37 cellular contexts compared by ENCODE assay signal in the genomic region with DNA sequence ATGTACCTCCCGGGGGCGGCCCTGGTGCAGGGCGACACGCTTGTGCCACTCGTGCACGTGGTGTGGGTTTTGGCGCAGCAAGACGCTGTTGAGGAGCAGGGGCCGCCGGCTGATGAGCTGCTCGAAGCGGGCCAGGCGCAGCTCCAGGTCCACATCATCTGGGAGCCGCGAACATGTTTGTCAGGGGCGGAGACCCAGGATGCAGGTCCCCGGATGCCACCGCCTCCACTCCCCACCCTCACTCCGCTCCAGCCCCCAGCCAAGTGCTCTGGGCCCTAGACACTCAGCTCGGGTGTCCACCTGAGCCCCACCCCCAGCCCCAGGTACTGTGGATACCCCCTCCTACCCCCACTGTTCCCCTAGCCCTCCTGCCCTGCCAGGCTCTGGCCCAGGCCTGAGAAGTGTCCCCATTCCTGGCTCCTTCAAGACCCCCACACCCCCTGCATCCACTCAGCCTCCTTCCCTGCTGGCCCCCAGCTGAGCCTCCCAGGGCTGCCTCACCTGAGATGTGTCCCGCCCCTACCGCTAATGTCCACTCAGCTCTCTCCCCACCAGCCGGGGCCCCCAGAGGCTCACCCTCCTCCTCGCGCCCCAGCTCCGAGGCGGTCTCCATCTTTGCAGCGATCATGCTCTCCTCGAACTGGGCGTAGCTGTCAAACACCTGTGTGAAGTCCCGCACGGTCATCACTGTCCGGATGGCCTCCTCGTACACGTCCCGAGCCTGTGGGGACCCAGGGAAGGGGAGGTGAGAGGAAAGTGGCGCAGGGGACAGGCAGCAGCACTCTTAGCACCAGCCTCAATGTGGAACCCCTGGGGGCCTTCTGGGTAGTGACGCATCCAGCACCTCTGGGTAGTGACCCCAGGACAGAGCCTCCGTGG. TPM values are rescaled to one million over a fixed set of nuclear protein-coding genes. Genes with fewer than 3 reads are reported as not detected.
"Had no signal": no experiment of that assay in that cellular context is flagged by ENCODE, and none has a peak within 500 bp of the region (broad histone marks: within the 10 kb centered on the region; RNA-seq: fewer than 3 reads in every experiment).

No MANE protein-coding gene starts in this region.

- H3K27me3 Mint-ChIP-seq: activated CD4-positive, alpha-beta memory T cell treated with anti-CD3 and anti-CD28 coated beads for 36 hours; activated CD4-positive, alpha-beta T cell treated with anti-CD3 and anti-CD28 coated beads for 36 hours; activated CD4-positive, alpha-beta T cell treated with anti-CD3 and anti-CD28 coated beads, Interleukin-2, amount 10 ng/mL, durations not matched to agents 24 days and 14 days; activated CD8-positive, alpha-beta memory T cell treated with anti-CD3 and anti-CD28 coated beads, Interleukin-2, amount 10 ng/mL, durations not matched to agents 7 days and 5 days; activated naive CD8-positive, alpha-beta T cell; activated T-helper 17 cell treated with anti-CD3 and anti-CD28 coated beads, Interleukin-2, amount 50 U/mL, for 72 hours; central memory CD8-positive, alpha-beta T cell; dendritic cell treated with granulocyte-macrophage colony-stimulating factor and Interleukin-4, amounts not matched to agents 40 ng/mL and 50 ng/mL, for 4 days; T-helper 17 cell had no signal

- H3K27ac Mint-ChIP-seq: activated CD4-positive, alpha-beta memory T cell treated with anti-CD3 and anti-CD28 coated beads for 36 hours; activated CD4-positive, alpha-beta T cell treated with anti-CD3 and anti-CD28 coated beads for 36 hours; activated CD4-positive, alpha-beta T cell treated with anti-CD3 and anti-CD28 coated beads, Interleukin-2, amount 10 ng/mL, durations not matched to agents 24 days and 14 days; activated CD8-positive, alpha-beta memory T cell treated with anti-CD3 and anti-CD28 coated beads, Interleukin-2, amount 10 ng/mL, durations not matched to agents 7 days and 5 days; activated CD8-positive, alpha-beta T cell treated with anti-CD3 and anti-CD28 coated beads, Interleukin-2, amount 10 ng/mL, durations not matched to agents 7 days and 5 days; activated naive CD8-positive, alpha-beta T cell; activated T-helper 17 cell treated with anti-CD3 and anti-CD28 coated beads, Interleukin-2, amount 50 U/mL, for 72 hours; dendritic cell treated with granulocyte-macrophage colony-stimulating factor and Interleukin-4, amounts not matched to agents 40 ng/mL and 50 ng/mL, for 4 days; T-helper 17 cell; T-helper 2 cell treated with Interferon-gamma antibody and Interleukin-4, amounts not matched to agents 5 μg/mL and 100 μg/mL, for 36 hours had no signal

- H3K27me3 ChIP-seq: brain microvascular endothelial cell, dorsolateral prefrontal cortex, esophagus muscularis mucosa, foreskin keratinocyte, gastrocnemius medialis, heart right ventricle had no signal

- DNase-seq: activated CD4-positive, alpha-beta memory T cell treated with anti-CD3 and anti-CD28 coated beads for 36 hours; activated CD4-positive, alpha-beta T cell treated with anti-CD3 and anti-CD28 coated beads, Interleukin-2, amount 10 ng/mL, durations not matched to agents 24 days and 14 days; activated CD4-positive, CD25-positive, alpha-beta regulatory T cell; activated CD4-positive, CD25-positive, alpha-beta regulatory T cell treated with anti-CD3 and anti-CD28 coated beads, Interleukin-2, amount 50 U/mL, for 72 hours; activated CD8-positive, alpha-beta memory T cell treated with anti-CD3 and anti-CD28 coated beads, Interleukin-2, amount 10 ng/mL, durations not matched to agents 7 days and 5 days; activated CD8-positive, alpha-beta T cell treated with anti-CD3 and anti-CD28 coated beads, Interleukin-2, amount 10 ng/mL, durations not matched to agents 7 days and 5 days; activated effector memory CD4-positive, alpha-beta T cell treated with Interleukin-2 at 50 U/mL for 16 hours; activated gamma-delta T cell treated with Interleukin-2 at 50 U/mL for 16 hours; activated naive CD4-positive, alpha-beta T cell treated with anti-CD3 and anti-CD28 coated beads, Interleukin-2, amount 50 U/mL, for 16 hours; activated naive CD4-positive, alpha-beta T cell treated with Interleukin-2 at 50 U/mL for 16 hours; activated T-cell treated with anti-CD3 and anti-CD28 coated beads, Interleukin-2, amount 50 U/mL, for 4 hours; amniotic stem cell; anterior cingulate cortex; brain microvascular endothelial cell; dorsolateral prefrontal cortex; effector memory CD4-positive, alpha-beta T cell; erythroblast; foreskin keratinocyte; gastrocnemius medialis; glutamatergic neuron; heart right ventricle; T-helper 1 cell; T-helper 17 cell; T1000; WERI-Rb-1 had no signal

- H3K27ac ChIP-seq: brain microvascular endothelial cell, coronary artery, dorsolateral prefrontal cortex, esophagus muscularis mucosa, foreskin keratinocyte, gastrocnemius medialis, heart right ventricle, WERI-Rb-1 had no signal

- ATAC-seq: activated CD8-positive, alpha-beta memory T cell treated with anti-CD3 and anti-CD28 coated beads, Interleukin-2, amount 10 ng/mL, durations not matched to agents 7 days and 5 days; activated CD8-positive, alpha-beta T cell treated with anti-CD3 and anti-CD28 coated beads, Interleukin-2, amount 10 ng/mL, durations not matched to agents 7 days and 5 days; activated T-helper 17 cell treated with anti-CD3 and anti-CD28 coated beads, Interleukin-2, amount 50 U/mL, for 72 hours; foreskin keratinocyte; gastrocnemius medialis; heart right ventricle; T-helper 17 cell had no signal

- H3K9me3 ChIP-seq: esophagus muscularis mucosa, gastrocnemius medialis, heart right ventricle had no signal

- H3K4me3 ChIP-seq: coronary artery, dorsolateral prefrontal cortex, esophagus muscularis mucosa, gastrocnemius medialis, heart right ventricle had no signal

- FAIRE-seq: astrocyte had no signal

- H3K4me3 Mint-ChIP-seq: activated CD4-positive, alpha-beta memory T cell treated with anti-CD3 and anti-CD28 coated beads for 36 hours; activated CD4-positive, alpha-beta T cell treated with anti-CD3 and anti-CD28 coated beads for 36 hours; activated CD4-positive, alpha-beta T cell treated with anti-CD3 and anti-CD28 coated beads, Interleukin-2, amount 10 ng/mL, durations not matched to agents 24 days and 14 days; activated CD8-positive, alpha-beta memory T cell treated with anti-CD3 and anti-CD28 coated beads, Interleukin-2, amount 10 ng/mL, durations not matched to agents 7 days and 5 days; activated CD8-positive, alpha-beta T cell treated with anti-CD3 and anti-CD28 coated beads, Interleukin-2, amount 10 ng/mL, durations not matched to agents 7 days and 5 days; activated naive CD8-positive, alpha-beta T cell; activated T-cell treated with anti-CD3 and anti-CD28 coated beads, Interleukin-2, amount 50 U/mL, for 4 hours; activated T-helper 17 cell treated with anti-CD3 and anti-CD28 coated beads, Interleukin-2, amount 50 U/mL, for 72 hours; central memory CD8-positive, alpha-beta T cell; dendritic cell treated with granulocyte-macrophage colony-stimulating factor and Interleukin-4, amounts not matched to agents 40 ng/mL and 50 ng/mL, for 4 days; T-helper 17 cell; T-helper 2 cell treated with Interferon-gamma antibody and Interleukin-4, amounts not matched to agents 5 μg/mL and 100 μg/mL, for 36 hours had no signal

- H3K9me3 Mint-ChIP-seq: activated CD4-positive, alpha-beta memory T cell treated with anti-CD3 and anti-CD28 coated beads for 36 hours; activated CD4-positive, alpha-beta T cell treated with anti-CD3 and anti-CD28 coated beads, Interleukin-2, amount 10 ng/mL, durations not matched to agents 24 days and 14 days; activated T-cell treated with anti-CD3 and anti-CD28 coated beads, Interleukin-2, amount 50 U/mL, for 4 hours; activated T-helper 17 cell treated with anti-CD3 and anti-CD28 coated beads, Interleukin-2, amount 50 U/mL, for 72 hours; central memory CD8-positive, alpha-beta T cell; dendritic cell treated with granulocyte-macrophage colony-stimulating factor and Interleukin-4, amounts not matched to agents 40 ng/mL and 50 ng/mL, for 4 days; T-helper 2 cell treated with Interferon-gamma antibody and Interleukin-4, amounts not matched to agents 5 μg/mL and 100 μg/mL, for 36 hours had no signal

RNA-seq across cellular contexts. Expression of a gene that starts 9.6 kb away (rescaled TPM):
- total RNA-seq: activated CD8-positive, alpha-beta memory T cell treated with anti-CD3 and anti-CD28 coated beads for 36 hours; astrocyte; bronchial epithelial cell; cardiac septum; esophagus muscularis mucosa; gastrocnemius medialis had no signal
- polyA plus RNA-seq: foreskin keratinocyte had no signal

RNA-seq across cellular contexts. Expression of a gene that starts 28.3 kb away (rescaled TPM):
- total RNA-seq: cardiac septum had no signal
